In genomic region chr6:169473663-169474062, GRCh38 we compare ENCODE assay signal across 16 cellular contexts.
A peak's percentile ranks its signal among the peaks of the same experiment; 100 is the strongest.
DNase-seq lines count a peak whose midpoint lies in the region; ATAC-seq, FAIRE-seq and TF ChIP-seq lines count a peak whose summit lies in the region.
"Had no signal": no experiment of that assay in that cellular context is flagged by ENCODE, and none has a peak within 500 bp of the region (broad histone marks: within the 10 kb centered on the region; RNA-seq: fewer than 3 reads in every experiment).

No MANE protein-coding gene starts in this region.

- intact Hi-C loops in heart left ventricle (cut with DNase I) = no loop called here
- intact Hi-C loops in naive thymus-derived CD4-positive, alpha-beta T cell (cut with micrococcal nuclease) = no loop called here

- FAIRE-seq in H54 (lab: Jason Lieb, UNC) = no peak
- FAIRE-seq: A204.1, small intestine had no signal

- H3K27me3 ChIP-seq in right atrium auricular region = no peaks in the 10 kb centered on the region
- no peaks in the 10 kb centered on the region for H3K27me3 ChIP-seq in heart left ventricle
- no peaks in the 10 kb centered on the region for H3K27me3 ChIP-seq in naive thymus-derived CD4-positive, alpha-beta T cell (ENCODE audit: control insufficient read depth in 2 of 2, insufficient read depth in 2 of 2, low read length in 2 of 2)

- no peak overlapping the region for H3K4me3 Mint-ChIP-seq in naive thymus-derived CD4-positive, alpha-beta T cell
- H3K4me3 Mint-ChIP-seq: brain had no signal

- peak overlapping the region; percentile 4 to 68 for H3K27ac ChIP-seq in right atrium auricular region
- H3K27ac ChIP-seq in heart left ventricle = peak overlapping the region in 5 of 12 donors; percentile 32 to 65 (median 56)
- no peak overlapping the region for H3K27ac ChIP-seq in naive thymus-derived CD4-positive, alpha-beta T cell (ENCODE audit: low read depth, low read length)
- H3K27ac ChIP-seq: SK-N-MC had no signal

- H3K9me3 Mint-ChIP-seq in naive thymus-derived CD4-positive, alpha-beta T cell = peaks cover 11 to 66% (median 23%) of the 10 kb centered on the region in 11 donors

- H3K4me1 ChIP-seq in right atrium auricular region (no peaks in the 10 kb centered on the region), heart left ventricle (peaks cover 0 to 10% (median 0%) of the 10 kb centered on the region in 12 donors)
- H3K4me1 ChIP-seq in naive thymus-derived CD4-positive, alpha-beta T cell (ENCODE audit: control insufficient read depth in 2 of 2, insufficient read depth in 2 of 2, low read length in 2 of 2) = no peaks in the 10 kb centered on the region

- H3K4me1 Mint-ChIP-seq in naive thymus-derived CD4-positive, alpha-beta T cell = no peaks in the 10 kb centered on the region
- H3K4me1 Mint-ChIP-seq: brain had no signal

- H3K36me3 ChIP-seq in right atrium auricular region (no peaks in the 10 kb centered on the region), heart left ventricle (no peaks in the 10 kb centered on the region)
- H3K36me3 ChIP-seq in naive thymus-derived CD4-positive, alpha-beta T cell (ENCODE audit: control insufficient read depth in 2 of 3, insufficient read depth in 3 of 3, low read length in 3 of 3) = no peaks in the 10 kb centered on the region

- no peak for ATAC-seq in heart left ventricle
- ATAC-seq in GM21737 (IDR thresholded peaks at IDR 0.05; ENCODE audit: unreplicated experiment) = peak; percentile 87
- ATAC-seq in HG03280 (IDR thresholded peaks at IDR 0.05; ENCODE audit: unreplicated experiment) = peak; percentile 77
- no peak for ATAC-seq in stimulated activated naive CD8-positive, alpha-beta T cell treated with anti-CD3 and anti-CD28 coated beads, Interleukin-15, Interleukin-2, amounts not matched to agents 100 U/mL and 50 U/mL, for 24 hours
- ATAC-seq in naive thymus-derived CD4-positive, alpha-beta T cell = no peak

- H3K4me3 ChIP-seq in right atrium auricular region (no peak overlapping the region), heart left ventricle (no peak overlapping the region)
- no peak overlapping the region for H3K4me3 ChIP-seq in naive thymus-derived CD4-positive, alpha-beta T cell (ENCODE audit: low read length)
- H3K4me3 ChIP-seq: SK-N-MC had no signal

- CTCF ChIA-PET in naive thymus-derived CD4-positive, alpha-beta T cell (lab: Charles Lee) = no interaction called here

- DNase-seq in right atrium auricular region (ENCODE audit: low spot score) = no peak
- no peak for DNase-seq in heart left ventricle
- no peak for DNase-seq in stimulated activated naive CD8-positive, alpha-beta T cell treated with anti-CD3 and anti-CD28 coated beads, Interleukin-15, Interleukin-2, amounts not matched to agents 100 U/mL and 50 U/mL, for 24 hours
- DNase-seq in naive thymus-derived CD4-positive, alpha-beta T cell = no peak
- no peak for DNase-seq in NAMALWA (ENCODE audit: low spot score)
- DNase-seq in H54 (ENCODE audit: insufficient read length, low spot score) = no peak
- DNase-seq: activated naive CD4-positive, alpha-beta T cell treated with Interleukin-2 at 50 U/mL for 16 hours; effector memory CD4-positive, alpha-beta T cell; mesendoderm; NCI-H2171 treated with DMSO at 0.1 percent for 48 hours; small intestine had no signal

- TF ChIP-seq CTCF in right atrium auricular region (IDR thresholded peaks at IDR 0.05) = no peak
- no peak for TF ChIP-seq CTCF in heart left ventricle (IDR thresholded peaks at IDR 0.05)

- H3K27me3 Mint-ChIP-seq in naive thymus-derived CD4-positive, alpha-beta T cell = no peaks in the 10 kb centered on the region
- H3K27me3 Mint-ChIP-seq: brain had no signal

- H3K9me3 ChIP-seq in right atrium auricular region = peaks cover 0 to 25% of the 10 kb centered on the region in 2 donors
- peaks cover 0 to 41% (median 16%) of the 10 kb centered on the region in 12 donors for H3K9me3 ChIP-seq in heart left ventricle
- peaks cover 0 to 4% (median 0%) of the 10 kb centered on the region in 3 experiments for H3K9me3 ChIP-seq in naive thymus-derived CD4-positive, alpha-beta T cell (ENCODE audit: control insufficient read depth in 2 of 3, low read length in 3 of 3)

- H3K36me3 Mint-ChIP-seq in naive thymus-derived CD4-positive, alpha-beta T cell = peaks cover 0 to 24% (median 20%) of the 10 kb centered on the region in 5 donors

- H3K27ac Mint-ChIP-seq in naive thymus-derived CD4-positive, alpha-beta T cell = no peak overlapping the region
- H3K27ac Mint-ChIP-seq: brain had no signal

- TF ChIP-seq POLR2A in heart left ventricle (IDR thresholded peaks at IDR 0.05) = no peak
- TF ChIP-seq POLR2A in H54 (IDR thresholded peaks at IDR 0.05; ENCODE audit: low read depth, low read length) = no peak

- POLR2A ChIA-PET in naive thymus-derived CD4-positive, alpha-beta T cell (lab: Charles Lee) = no interaction called here

- WGBS in heart left ventricle, 4 donors = 73 to 93% (median 85%) methylated on average over 1 of the region's 1 CpG

Comparison
In these comparisons a context has a peak if more than half of its experiments do, and no peak if none do; other contexts are left out.
1. ATAC-seq: peak in GM21737 (single experiment) and HG03280 (single experiment); none in heart left ventricle (0 of 4), stimulated activated naive CD8-positive, alpha-beta T cell treated with anti-CD3 and anti-CD28 coated beads, Interleukin-15, Interleukin-2, amounts not matched to agents 100 U/mL and 50 U/mL, for 24 hours (single experiment) and naive thymus-derived CD4-positive, alpha-beta T cell (single experiment).